Comparison of ENCODE assay signal across 8 cellular contexts in the genomic region with DNA sequence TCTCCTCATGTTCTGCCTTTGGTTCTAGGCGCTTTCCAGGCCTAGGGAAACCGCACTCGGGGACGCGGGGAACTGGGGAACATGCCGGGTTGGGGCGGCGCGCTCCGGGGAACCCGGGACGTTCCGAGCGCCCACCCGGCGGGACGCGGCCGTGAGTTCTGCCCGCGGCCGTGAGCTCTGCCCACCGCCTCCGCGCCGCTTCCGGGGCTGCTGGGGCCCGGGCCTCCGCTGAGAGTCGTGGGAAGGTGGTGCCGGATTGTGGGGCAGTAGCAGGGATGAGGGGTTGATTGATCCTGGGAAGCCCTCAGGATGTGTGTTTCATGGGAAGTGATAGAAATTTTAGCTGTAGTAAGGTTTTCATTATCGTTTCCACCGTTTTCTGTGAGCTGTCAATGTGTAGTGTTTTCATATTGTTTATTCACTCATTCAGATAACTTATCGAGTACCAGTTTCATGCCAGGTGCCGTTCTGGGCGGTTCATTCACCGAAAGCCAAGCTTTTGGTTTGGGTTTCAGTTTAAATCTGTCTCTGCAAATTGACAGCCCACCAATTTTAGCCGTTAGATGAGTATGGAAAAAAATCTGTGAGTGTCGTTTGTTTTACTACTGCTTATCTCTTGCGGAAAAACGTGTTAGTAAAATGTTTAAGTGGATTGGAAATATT. TPM values are rescaled to one million over a fixed set of nuclear protein-coding genes. Genes with fewer than 3 reads are reported as not detected.
DNase-seq lines count a peak whose midpoint lies in the region; ATAC-seq and TF ChIP-seq lines count a peak whose summit lies in the region.

No MANE protein-coding gene starts in this region.

- peaks cover 77% of the 10 kb centered on the region for H3K4me1 Mint-ChIP-seq in activated T-helper 1 cell treated with anti-CD3 and anti-CD28 coated beads, Interleukin-12 subunit alpha, Interleukin-12 subunit beta, Interleukin-2, Interleukin-4 antibody, amounts not matched to agents 30 ng/mL and 10 ng/mL and 1 ng/mL, durations not matched to agents 14 hours and 24 hours and 36 hours (ENCODE audit: low read depth)

- no peaks in the 10 kb centered on the region for H3K9me3 Mint-ChIP-seq in activated T-helper 1 cell treated with anti-CD3 and anti-CD28 coated beads, Interleukin-12 subunit alpha, Interleukin-12 subunit beta, Interleukin-2, Interleukin-4 antibody, amounts not matched to agents 30 ng/mL and 10 ng/mL and 1 ng/mL, durations not matched to agents 14 hours and 24 hours and 36 hours

- H3K4me3 ChIP-seq in HUES64 (ENCODE audit: low read length) (peak overlapping the region; percentile 74), heart left ventricle (peak overlapping the region; percentile 67 to 98 (median 96)), sigmoid colon (peak overlapping the region; percentile 89 to 99 (median 99))

- WGBS in HUES64 = 3% methylated on average over 41 of the region's 41 CpGs
- WGBS in heart left ventricle, 4 donors = 1 to 2% (median 1%) methylated on average over 10 to 41 of the region's 41 CpGs
- WGBS in sigmoid colon, 2 donors = 1% methylated on average over 41 of the region's 41 CpGs

- ATAC-seq in GM21515 (IDR thresholded peaks at IDR 0.05; ENCODE audit: unreplicated experiment) (peak; percentile 22), heart left ventricle (peak in 2 of 4 donors; percentile 59 to 65)

- H3K36me3 ChIP-seq in HUES64 (ENCODE audit: insufficient read depth, low read length) = peaks cover 43% of the 10 kb centered on the region
- peaks cover 0 to 37% (median 24%) of the 10 kb centered on the region in 9 donors for H3K36me3 ChIP-seq in heart left ventricle
- H3K36me3 ChIP-seq in sigmoid colon = peaks cover 0 to 9% (median 0%) of the 10 kb centered on the region in 4 donors

- H3K27me3 ChIP-seq in HUES64 (ENCODE audit: insufficient read depth, low read length) (no peaks in the 10 kb centered on the region), heart left ventricle (no peaks in the 10 kb centered on the region), sigmoid colon (no peaks in the 10 kb centered on the region)

- TF ChIP-seq POLR2A in heart left ventricle (IDR thresholded peaks at IDR 0.05) (no peak), sigmoid colon (IDR thresholded peaks at IDR 0.05) (no peak)

- H3K4me1 ChIP-seq in HUES64 (ENCODE audit: insufficient read depth, low read length) (peaks cover 9% of the 10 kb centered on the region; the same call in 1 of the 2 replicates), heart left ventricle (peaks cover 0 to 46% (median 27%) of the 10 kb centered on the region in 12 donors), sigmoid colon (peaks cover 0 to 33% (median 26%) of the 10 kb centered on the region in 4 donors)

- H3K9me3 ChIP-seq in HUES64 (ENCODE audit: insufficient read depth, low read depth, low read length) = no peaks in the 10 kb centered on the region
- H3K9me3 ChIP-seq in heart left ventricle = no peaks in the 10 kb centered on the region
- H3K9me3 ChIP-seq in sigmoid colon = no peaks in the 10 kb centered on the region

- intact Hi-C loops in activated T-helper 1 cell treated with anti-CD3 and anti-CD28 coated beads, Interleukin-12 subunit alpha, Interleukin-12 subunit beta, Interleukin-2, Interleukin-4 antibody, amounts not matched to agents 30 ng/mL and 10 ng/mL and 1 ng/mL, durations not matched to agents 14 hours and 24 hours and 36 hours (cut with micrococcal nuclease) = loop anchor here (1.0 to 10.0 kb wide), 7 partner anchors 9 to 1492 kb away; partner anchors contain the start of genes MED10, NSUN2, SRD5A1 and TENT4A
- intact Hi-C loops in heart left ventricle (cut with DNase I) (no loop called here), sigmoid colon (cut with DNase I) (loop anchor here (10.0 kb wide), 1 partner anchor 1675 kb away; the partner anchor contains the start of gene SEMA5A)

- H3K4me3 Mint-ChIP-seq in activated T-helper 1 cell treated with anti-CD3 and anti-CD28 coated beads, Interleukin-12 subunit alpha, Interleukin-12 subunit beta, Interleukin-2, Interleukin-4 antibody, amounts not matched to agents 30 ng/mL and 10 ng/mL and 1 ng/mL, durations not matched to agents 14 hours and 24 hours and 36 hours = peak overlapping the region; percentile 93

- peak overlapping the region; percentile 89 for H3K27ac Mint-ChIP-seq in activated T-helper 1 cell treated with anti-CD3 and anti-CD28 coated beads, Interleukin-12 subunit alpha, Interleukin-12 subunit beta, Interleukin-2, Interleukin-4 antibody, amounts not matched to agents 30 ng/mL and 10 ng/mL and 1 ng/mL, durations not matched to agents 14 hours and 24 hours and 36 hours

- H3K27ac ChIP-seq in HUES64 (ENCODE audit: low read depth, low read length) (no peak overlapping the region), heart left ventricle (peak overlapping the region in 11 of 12 donors; percentile 74 to 90 (median 85)), sigmoid colon (peak overlapping the region; percentile 88 to 92 (median 90))

- no peak for TF ChIP-seq CTCF in heart left ventricle (IDR thresholded peaks at IDR 0.05)
- no peak for TF ChIP-seq CTCF in sigmoid colon (IDR thresholded peaks at IDR 0.05)

- no peaks in the 10 kb centered on the region for H3K27me3 Mint-ChIP-seq in activated T-helper 1 cell treated with anti-CD3 and anti-CD28 coated beads, Interleukin-12 subunit alpha, Interleukin-12 subunit beta, Interleukin-2, Interleukin-4 antibody, amounts not matched to agents 30 ng/mL and 10 ng/mL and 1 ng/mL, durations not matched to agents 14 hours and 24 hours and 36 hours (ENCODE audit: insufficient read depth)

- peak overlapping the region; percentile 75 for H3K9ac ChIP-seq in HUES64 (ENCODE audit: low read depth, low read length)

- H3K36me3 Mint-ChIP-seq in activated T-helper 1 cell treated with anti-CD3 and anti-CD28 coated beads, Interleukin-12 subunit alpha, Interleukin-12 subunit beta, Interleukin-2, Interleukin-4 antibody, amounts not matched to agents 30 ng/mL and 10 ng/mL and 1 ng/mL, durations not matched to agents 14 hours and 24 hours and 36 hours (ENCODE audit: low read depth) = peaks cover 50% of the 10 kb centered on the region

- peak; percentile 17 for DNase-seq in G401 (ENCODE audit: low spot score)
- peak; percentile 30 for DNase-seq in activated T-helper 1 cell treated with anti-CD3 and anti-CD28 coated beads, Interleukin-12 subunit alpha, Interleukin-12 subunit beta, Interleukin-2, Interleukin-4 antibody, amounts not matched to agents 30 ng/mL and 10 ng/mL and 1 ng/mL, durations not matched to agents 14 hours and 24 hours and 36 hours (ENCODE audit: low spot score)
- peak in 2 of 5 donors; percentile 24 to 31 for DNase-seq in heart left ventricle
- no peak for DNase-seq in sigmoid colon
- no peak for DNase-seq in LoVo (ENCODE audit: low spot score)
- no peak for DNase-seq in 8988T

- in situ Hi-C loops in G401 (cut with HindIII; ENCODE audit: low sequenced_read_pairs) = no loop called here

- TF ChIP-seq EP300 in sigmoid colon (IDR thresholded peaks at IDR 0.05) = no peak

RNA-seq across cellular contexts. Expression of gene MTRR, which starts 0.7 kb away (rescaled TPM):
- 22.9 and 32.2 TPM in 2 replicates for total RNA-seq in G401 (2014; rRNA removed; shearing (Covaris generic))
- 28.3 TPM for polyA plus RNA-seq in HUES64 (2013, experiment 1 of 2)
- polyA plus RNA-seq in HUES64 (2013, experiment 2 of 2) = 27.8 TPM
- total RNA-seq in activated T-helper 1 cell treated with anti-CD3 and anti-CD28 coated beads, Interleukin-12 subunit alpha, Interleukin-12 subunit beta, Interleukin-2, Interleukin-4 antibody, amounts not matched to agents 30 ng/mL and 10 ng/mL and 1 ng/mL, durations not matched to agents 14 hours and 24 hours and 36 hours = 83.0 and 90.4 TPM in 2 replicates
- total RNA-seq in heart left ventricle (10 to 100 TPM; 23.5 to 42.2 (median 29.0) TPM), sigmoid colon (10 to 100 TPM; 44.4 to 50.4 (median 49.9) TPM)
- polyA plus RNA-seq in heart left ventricle (10 to 100 TPM in 1 of 2 donors, 1 to 10 TPM in 1; 9.5 to 23.9 TPM), sigmoid colon (10 to 100 TPM; 13.8 to 22.5 (median 17.3) TPM)

RNA-seq across cellular contexts. Expression of gene FASTKD3, which starts 0.8 kb away (rescaled TPM):
- total RNA-seq in G401 (2014; rRNA removed; shearing (Covaris generic)) = 14.1 and 25.5 TPM in 2 replicates
- polyA plus RNA-seq in HUES64 (2013, experiment 1 of 2) = 11.4 TPM
- 12.8 TPM for polyA plus RNA-seq in HUES64 (2013, experiment 2 of 2)
- total RNA-seq in activated T-helper 1 cell treated with anti-CD3 and anti-CD28 coated beads, Interleukin-12 subunit alpha, Interleukin-12 subunit beta, Interleukin-2, Interleukin-4 antibody, amounts not matched to agents 30 ng/mL and 10 ng/mL and 1 ng/mL, durations not matched to agents 14 hours and 24 hours and 36 hours = 13.5 and 18.6 TPM in 2 replicates
- total RNA-seq in heart left ventricle (1 to 10 TPM; 4.3 to 7.4 (median 5.8) TPM), sigmoid colon (10 to 100 TPM in 1 of 4 donors, 1 to 10 TPM in 3; 3.0 to 11.1 (median 6.1) TPM)
- polyA plus RNA-seq in heart left ventricle (10 to 100 TPM in 1 of 2 donors, 1 to 10 TPM in 1; 6.1 to 11.5 TPM), sigmoid colon (10 to 100 TPM; 10.3 to 23.4 (median 15.5) TPM)

RNA-seq across cellular contexts. Expression of gene CFAP90, which starts 18.7 kb away (rescaled TPM):
- 0.25 TPM in 1 of 2 replicates, not detected in the other for total RNA-seq in G401 (2014; rRNA removed; shearing (Covaris generic))
- polyA plus RNA-seq in HUES64 (2013, experiment 1 of 2) = 0.75 TPM
- 0.32 TPM for polyA plus RNA-seq in HUES64 (2013, experiment 2 of 2)
- total RNA-seq in activated T-helper 1 cell treated with anti-CD3 and anti-CD28 coated beads, Interleukin-12 subunit alpha, Interleukin-12 subunit beta, Interleukin-2, Interleukin-4 antibody, amounts not matched to agents 30 ng/mL and 10 ng/mL and 1 ng/mL, durations not matched to agents 14 hours and 24 hours and 36 hours = not detected in 2 replicates
- total RNA-seq in heart left ventricle (not detected), sigmoid colon (under 1 TPM in 1 of 4 donors, not detected in 3; 0.81 TPM)
- polyA plus RNA-seq in heart left ventricle (not detected), sigmoid colon (under 1 TPM in 1 of 3 donors, not detected in 2; 0.04 TPM)

Comparison
In these comparisons a context has a peak if more than half of its experiments do, and no peak if none do; other contexts are left out.
1. DNase-seq: peak in G401 (single experiment) and activated T-helper 1 cell treated with anti-CD3 and anti-CD28 coated beads, Interleukin-12 subunit alpha, Interleukin-12 subunit beta, Interleukin-2, Interleukin-4 antibody, amounts not matched to agents 30 ng/mL and 10 ng/mL and 1 ng/mL, durations not matched to agents 14 hours and 24 hours and 36 hours (single experiment); none in sigmoid colon (single experiment), LoVo (single experiment) and 8988T (single experiment).
2. intact Hi-C loops: an anchor here in activated T-helper 1 cell treated with anti-CD3 and anti-CD28 coated beads, Interleukin-12 subunit alpha, Interleukin-12 subunit beta, Interleukin-2, Interleukin-4 antibody, amounts not matched to agents 30 ng/mL and 10 ng/mL and 1 ng/mL, durations not matched to agents 14 hours and 24 hours and 36 hours (1.0 to 10.0 kb wide) and sigmoid colon (10.0 kb wide); none called in heart left ventricle.
3. Peak in every context shown above with its lines, with median percentiles within 50 percentile points of each other: H3K4me3 ChIP-seq.